Comparison of ENCODE assay signal across 17 cellular contexts in the genomic region with DNA sequence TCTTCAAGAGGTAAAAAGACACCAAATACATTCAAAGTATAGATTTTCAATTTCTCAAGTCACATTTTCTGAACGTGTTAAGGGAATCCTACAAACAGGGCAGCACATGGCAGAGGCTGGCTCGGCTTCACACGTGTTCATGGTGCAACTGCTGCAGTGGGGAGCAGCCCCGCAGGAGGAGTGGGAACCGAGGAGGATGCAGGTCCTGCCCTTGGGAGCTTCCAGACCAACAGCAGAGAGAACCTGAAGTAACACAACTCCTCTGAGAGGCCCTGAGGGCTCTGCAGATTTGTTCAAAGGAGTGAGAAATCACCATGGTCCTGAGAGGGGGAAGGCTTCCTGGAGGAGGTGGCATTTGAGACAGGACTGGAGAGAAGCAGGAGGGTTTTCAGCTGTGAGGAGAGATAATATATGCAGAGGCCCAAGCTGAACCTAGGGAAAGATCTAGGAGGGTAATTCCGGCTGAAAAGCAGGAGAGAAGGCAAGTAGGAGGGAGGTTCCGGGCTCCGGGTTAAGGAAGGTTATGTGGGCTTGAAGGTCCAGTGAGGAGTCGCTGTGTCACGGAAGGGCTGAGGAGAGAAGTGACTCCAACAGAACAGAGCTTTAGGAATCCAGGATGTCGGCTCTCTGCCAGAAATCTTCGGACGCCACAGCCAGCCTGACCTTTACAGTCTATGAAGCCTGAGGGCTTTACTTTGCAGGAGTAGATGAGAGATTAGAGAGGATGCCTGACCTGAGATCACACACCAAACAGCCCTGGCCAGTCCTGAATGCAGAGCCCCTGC.
A peak's percentile ranks its signal among the peaks of the same experiment; 100 is the strongest.
DNase-seq lines count a peak whose midpoint lies in the region; ATAC-seq, FAIRE-seq and TF ChIP-seq lines count a peak whose summit lies in the region.
"Had no signal": no experiment of that assay in that cellular context is flagged by ENCODE, and none has a peak within 500 bp of the region (broad histone marks: within the 10 kb centered on the region; RNA-seq: fewer than 3 reads in every experiment).

No MANE protein-coding gene starts in this region.

- POLR2A ChIA-PET in Panc1 (lab: Charles Lee), result no interaction called here

- no TSS peak for BruUV-seq in Panc1 (replicated peaks; lab: Mats Ljungman, UMichigan)

- H3K4me3 ChIP-seq in heart right ventricle (no peak overlapping the region), Panc1 (ENCODE audit: low read depth in 2 of 2, low read length in 2 of 2) (no peak overlapping the region), gastroesophageal sphincter (no peak overlapping the region), testis (no peak overlapping the region)
- H3K4me3 ChIP-seq: ascending aorta, right lobe of liver had no signal

- FAIRE-seq in GM19239 (lab: Jason Lieb, UNC), result no peak

- intact Hi-C loops in heart right ventricle (cut with DNase I) (no loop called here), cardiac septum (cut with DNase I) (no loop called here), Panc1 (cut with micrococcal nuclease; ENCODE audit: unreplicated experiment) (no loop called here), testis (cut with DNase I; ENCODE audit: low total_unique reads) (no loop called here)

- no peak for TF ChIP-seq CTCF in heart right ventricle (IDR thresholded peaks at IDR 0.05)
- TF ChIP-seq CTCF in Panc1 (IDR thresholded peaks at IDR 0.05), result no peak
- no peak for TF ChIP-seq CTCF in gastroesophageal sphincter (IDR thresholded peaks at IDR 0.05)
- TF ChIP-seq CTCF in testis (IDR thresholded peaks at IDR 0.05), result no peak

- no peak overlapping the region for H3K27ac ChIP-seq in heart right ventricle
- no peak overlapping the region for H3K27ac ChIP-seq in Panc1 (ENCODE audit: low read length)
- peak overlapping the region in 1 of 4 donors; percentile 51 for H3K27ac ChIP-seq in gastroesophageal sphincter
- H3K27ac ChIP-seq in testis, result no peak overlapping the region
- H3K27ac ChIP-seq: ascending aorta, right lobe of liver, RWPE1 had no signal

- TF ChIP-seq POLR2A in gastroesophageal sphincter (IDR thresholded peaks at IDR 0.05) (no peak), testis (IDR thresholded peaks at IDR 0.05) (no peak)

- H3K36me3 ChIP-seq in heart right ventricle, result no peaks in the 10 kb centered on the region
- no peaks in the 10 kb centered on the region for H3K36me3 ChIP-seq in Panc1 (ENCODE audit: control insufficient read depth, insufficient read depth, low read length)
- H3K36me3 ChIP-seq in gastroesophageal sphincter, result peaks cover 0 to 23% of the 10 kb centered on the region in 2 donors
- no peaks in the 10 kb centered on the region for H3K36me3 ChIP-seq in testis (ENCODE audit: low read depth, missing control alignments)
- H3K36me3 ChIP-seq: right lobe of liver had no signal

- peak in 1 of 2 donors; percentile 26 for DNase-seq in heart right ventricle
- DNase-seq in cardiac septum (ENCODE audit: low spot score), result no peak
- no peak for DNase-seq in Panc1 (ENCODE audit: low read depth, low spot score)
- peak; percentile 23 for DNase-seq in testis
- no peak for DNase-seq in activated T-cell treated with anti-CD3 and anti-CD28 coated beads for 4 hours
- DNase-seq in GM19239 (ENCODE audit: insufficient read length, low spot score), result no peak
- no peak for DNase-seq in GDM1 (lab: John Stamatoyannopoulos, UW)
- DNase-seq: activated CD4-positive, CD25-positive, alpha-beta regulatory T cell treated with anti-CD3 and anti-CD28 coated beads, Interleukin-2, amount 50 U/mL, for 72 hours; NCI-H2081; NCI-H69; right lobe of liver; stimulated activated CD4-positive, alpha-beta T cell treated with anti-CD3 and anti-CD28 coated beads, Interleukin-1b, Interleukin-23, amount 100 ng/mL, for 48 hours; substantia nigra; T-helper 2 cell had no signal

- no peaks in the 10 kb centered on the region for H3K9me3 ChIP-seq in heart right ventricle
- no peaks in the 10 kb centered on the region for H3K9me3 ChIP-seq in Panc1 (ENCODE audit: control insufficient read depth, insufficient read depth, low read depth, low read length)
- H3K9me3 ChIP-seq in gastroesophageal sphincter, result no peaks in the 10 kb centered on the region
- no peaks in the 10 kb centered on the region for H3K9me3 ChIP-seq in testis
- H3K9me3 ChIP-seq: ascending aorta, right lobe of liver had no signal

- CTCF ChIA-PET in Panc1 (lab: Charles Lee), result no interaction called here

- H3K4me1 ChIP-seq in heart right ventricle (peaks cover 0 to 8% (median 0%) of the 10 kb centered on the region in 9 donors), Panc1 (ENCODE audit: control insufficient read depth, insufficient read depth, low read length) (peaks cover 5% of the 10 kb centered on the region; the same call in 1 of the 2 replicates), gastroesophageal sphincter (peaks cover 0 to 25% (median 3%) of the 10 kb centered on the region in 3 donors), testis (peaks cover 5% of the 10 kb centered on the region)
- H3K4me1 ChIP-seq: ascending aorta, right lobe of liver had no signal

- H3K27me3 ChIP-seq in heart right ventricle, result peaks cover 0 to 5% (median 0%) of the 10 kb centered on the region in 7 donors
- 0 out of 2 replicates have a peak, but pooled peaks cover 2% of the 10 kb centered on the region for H3K27me3 ChIP-seq in Panc1 (ENCODE audit: control insufficient read depth, insufficient read depth, low read length)
- no peaks in the 10 kb centered on the region for H3K27me3 ChIP-seq in gastroesophageal sphincter
- no peaks in the 10 kb centered on the region for H3K27me3 ChIP-seq in testis
- H3K27me3 ChIP-seq: ascending aorta, right lobe of liver had no signal

- TF ChIP-seq EP300 in gastroesophageal sphincter (IDR thresholded peaks at IDR 0.05), result no peak

- ATAC-seq in heart right ventricle (peak in 6 of 8 donors; percentile 43 to 83 (median 70)), Panc1 (peak; percentile 59), gastroesophageal sphincter (peak; percentile 56)

- in situ Hi-C loops in Panc1 (cut with HindIII; ENCODE audit: low pct_unique_long_range_greater_than_20kb, low sequenced_read_pairs), result no loop called here

- WGBS in heart right ventricle, 2 donors, result 50 to 53% methylated on average over 13 of the region's 13 CpGs
- 17 to 47% methylated on average over 8 to 9 of the region's 13 CpGs for WGBS in gastroesophageal sphincter (ENCODE audit: low coverage in 1 of 2), 2 donors
- WGBS in testis, 2 donors, result 51 to 60% methylated on average over 10 to 13 of the region's 13 CpGs
